Comparison of ENCODE assay signal across 34 cellular contexts in the genomic region with DNA sequence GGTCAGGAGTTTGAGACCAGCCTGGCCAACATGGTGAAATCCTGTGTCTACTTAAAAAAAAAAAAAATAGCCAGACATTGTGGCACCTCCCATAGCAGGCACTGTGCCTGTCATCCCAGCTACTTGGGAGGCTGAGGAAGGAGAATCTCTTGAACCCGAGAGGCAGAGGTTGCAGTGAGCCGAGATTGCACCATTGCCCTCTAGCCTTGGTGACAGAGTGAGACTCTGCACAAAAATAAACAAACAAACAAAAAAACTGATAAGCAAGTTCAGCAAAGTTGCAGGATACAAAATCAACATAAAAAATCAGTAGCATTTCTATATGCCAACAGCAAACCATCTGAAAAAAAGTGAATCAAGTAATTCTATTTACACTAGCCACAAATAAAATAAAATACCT.
"Had no signal": no experiment of that assay in that cellular context is flagged by ENCODE, and none has a peak within 500 bp of the region (broad histone marks: within the 10 kb centered on the region; RNA-seq: fewer than 3 reads in every experiment).

No MANE protein-coding gene starts in this region.

- H3K27me3 ChIP-seq: adrenal gland, ascending aorta, body of pancreas, brain microvascular endothelial cell, breast epithelium, cardiac muscle cell had no signal

- H3K36me3 ChIP-seq: adrenal gland, ascending aorta, breast epithelium, cardiac muscle cell had no signal

- ATAC-seq: activated naive CD4-positive, alpha-beta T cell treated with anti-CD3 and anti-CD28 coated beads, Interleukin-2, amount 50 U/mL, for 72 hours; activated naive CD8-positive, alpha-beta T cell treated with anti-CD3 and anti-CD28 coated beads, Interleukin-2, amount 50 U/mL, for 24 hours; activated T-cell treated with anti-CD3 and anti-CD28 coated beads, Interleukin-2, amount 50 U/mL, for 4 hours; activated T-cell treated with anti-CD3 and anti-CD28 coated beads, Interleukin-2, amount 50 U/mL, for 72 hours; activated T-helper 17 cell treated with anti-CD3 and anti-CD28 coated beads, Interleukin-2, amount 50 U/mL, for 72 hours; body of pancreas had no signal

- H3K27ac ChIP-seq: adrenal gland, ascending aorta, body of pancreas, brain microvascular endothelial cell, breast epithelium, cardiac muscle cell had no signal

- H3K4me3 ChIP-seq: adrenal gland, ascending aorta, body of pancreas, breast epithelium, cardiac muscle cell had no signal

- DNase-seq: activated effector memory CD4-positive, alpha-beta T cell treated with anti-CD3 and anti-CD28 coated beads, Interleukin-2, amount 50 U/mL, for 16 hours; activated effector memory CD4-positive, alpha-beta T cell treated with Interleukin-2 at 50 U/mL for 16 hours; activated gamma-delta T cell; activated gamma-delta T cell treated with Interleukin-2 at 50 U/mL for 16 hours; activated naive CD4-positive, alpha-beta T cell; activated naive CD4-positive, alpha-beta T cell treated with anti-CD3 and anti-CD28 coated beads for 36 hours; activated naive CD4-positive, alpha-beta T cell treated with anti-CD3 and anti-CD28 coated beads, Interleukin-2, amount 10 ng/mL, durations not matched to agents 7 days and 5 days; activated naive CD4-positive, alpha-beta T cell treated with anti-CD3 and anti-CD28 coated beads, Interleukin-2, amount 50 U/mL, for 16 hours; activated naive CD4-positive, alpha-beta T cell treated with Interleukin-2 at 50 U/mL for 16 hours; activated naive CD8-positive, alpha-beta T cell treated with anti-CD3 and anti-CD28 coated beads for 36 hours; activated naive CD8-positive, alpha-beta T cell treated with anti-CD3 and anti-CD28 coated beads, Interleukin-2, amount 10 ng/mL, durations not matched to agents 7 days and 5 days; activated naive CD8-positive, alpha-beta T cell treated with anti-CD3 and anti-CD28 coated beads, Interleukin-2, amount 50 U/mL, for 24 hours; activated T-cell treated with anti-CD3 and anti-CD28 coated beads, Interleukin-2, amount 50 U/mL, for 1 hour; activated T-cell treated with anti-CD3 and anti-CD28 coated beads, Interleukin-2, amount 50 U/mL, for 24 hours; activated T-cell treated with anti-CD3 and anti-CD28 coated beads, Interleukin-2, amount 50 U/mL, for 4 hours; activated T-cell treated with anti-CD3 and anti-CD28 coated beads, Interleukin-2, amount 50 U/mL, for 48 hours; activated T-cell treated with anti-CD3 and anti-CD28 coated beads, Interleukin-2, amount 50 U/mL, for 72 hours; adrenal gland; amniotic stem cell; amygdala; anterior cingulate cortex; aorta; body of pancreas; brain microvascular endothelial cell; caudate nucleus; central memory CD4-positive, alpha-beta T cell; cerebellar nuclear complex had no signal

- H3K4me1 ChIP-seq: adrenal gland, body of pancreas, breast epithelium had no signal

- FAIRE-seq: astrocyte, bronchial epithelial cell had no signal

- H3K9me3 ChIP-seq: adrenal gland, ascending aorta, body of pancreas, breast epithelium had no signal
